In genomic region chr12:64019654-64020053, GRCh38 we compare ENCODE assay signal across 7 cellular contexts.
"Had no signal": no experiment of that assay in that cellular context is flagged by ENCODE, and none has a peak within 500 bp of the region (broad histone marks: within the 10 kb centered on the region; RNA-seq: fewer than 3 reads in every experiment).

No MANE protein-coding gene starts in this region.

- H3K4me3 Mint-ChIP-seq: H9 had no signal

- DNase-seq: GM23248, GOT3, H9, KBM-7 had no signal

- ATAC-seq: HCT116 had no signal

- H3K27ac Mint-ChIP-seq: H9 had no signal

- H3K4me2 ChIP-seq: KMS-11 had no signal

- H3K9me3 Mint-ChIP-seq: H9 had no signal

- H2AFZ ChIP-seq: GM23248 had no signal

- H3K9ac ChIP-seq: GM23248, KMS-11 had no signal

- H3K27ac ChIP-seq: GM23248, KMS-11 had no signal

- H3K4me3 ChIP-seq: GM23248 had no signal

- FAIRE-seq: HTR-8/SVneo had no signal
